8 cellular contexts compared by ENCODE assay signal in the genomic region with DNA sequence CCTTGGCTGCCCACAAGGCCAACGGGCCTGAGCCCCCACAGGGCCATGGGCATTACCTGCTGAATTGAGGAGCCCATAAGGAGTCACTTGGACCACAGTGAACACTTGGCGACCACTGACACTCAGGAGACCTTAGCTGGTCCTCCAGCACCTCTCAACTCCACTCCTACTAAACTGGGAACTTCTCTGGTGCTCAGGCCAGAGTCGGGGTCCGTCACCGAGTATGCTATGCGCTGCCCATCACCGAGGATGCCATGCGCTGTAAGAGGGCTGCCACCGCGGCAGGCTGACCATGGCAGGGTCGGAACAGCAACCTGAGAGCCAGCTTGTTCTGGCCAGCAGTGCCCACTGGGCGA. TPM values are rescaled to one million over a fixed set of nuclear protein-coding genes. Genes with fewer than 3 reads are reported as not detected.
DNase-seq lines count a peak whose midpoint lies in the region; ATAC-seq, FAIRE-seq and TF ChIP-seq lines count a peak whose summit lies in the region.

No MANE protein-coding gene starts in this region.

- peaks cover 59% of the 10 kb centered on the region for H3K79me2 ChIP-seq in MM.1S (ENCODE audit: low read length)

- no peaks in the 10 kb centered on the region for H3K27me3 Mint-ChIP-seq in natural killer cell treated with Interleukin-12 subunit alpha and Interleukin-12 subunit beta and Interleukin-15 and Interleukin-18, amount 100 ng/mL, for 72 hours

- peak overlapping the region; percentile 100 for H3K9ac ChIP-seq in MM.1S (ENCODE audit: low read length)
- H3K9ac ChIP-seq in colonic mucosa (ENCODE audit: low read depth in 2 of 2, low read length in 2 of 2) = peak overlapping the region; percentile 94 to 100

- H3K4me1 ChIP-seq in MM.1S (ENCODE audit: low read length) (peaks cover 31% of the 10 kb centered on the region), colonic mucosa (peaks cover 49% of the 10 kb centered on the region)

- intact Hi-C loops in colonic mucosa (cut with DNase I) = no loop called here

- POLR2A ChIA-PET in BJ (lab: Charles Lee) = interaction anchor here (0.6 to 1.2 kb wide), 3 partner anchors 13 to 196 kb away, joined by 3 read pairs; no protein-coding TSS in a partner anchor
- POLR2A ChIA-PET in GM10248 (lab: Yijun Ruan, JAX) = interaction anchor here (0.5 to 2.2 kb wide), 15 partner anchors 9 to 197 kb away, joined by 3 to 27 read pairs (median 5); partner anchors contain the start of genes HNRNPH1, LTC4S and MAML1

- H3K27me3 ChIP-seq in BJ (ENCODE audit: control insufficient read depth, insufficient read depth, low read length) = no peaks in the 10 kb centered on the region
- H3K27me3 ChIP-seq in MM.1S (replicated peaks; ENCODE audit: insufficient read depth, low read length) = no peaks in the 10 kb centered on the region
- H3K27me3 ChIP-seq in colonic mucosa = no peaks in the 10 kb centered on the region

- peak overlapping the region; percentile 99 for H3K4me3 ChIP-seq in BJ (ENCODE audit: low read depth, low read length)
- H3K4me3 ChIP-seq in MM.1S (ENCODE audit: low read length) = peak overlapping the region; percentile 96
- peak overlapping the region; percentile 100 for H3K4me3 ChIP-seq in colonic mucosa

- CTCF ChIA-PET in BJ (lab: Yijun Ruan, JAX) (interaction anchor here (1.2 kb wide), 1 partner anchor 13 kb away, joined by 3 read pairs; no protein-coding TSS in a partner anchor), GM10248 (lab: Yijun Ruan, JAX) (interaction anchor here (2.3 kb wide), 1 partner anchor 18 kb away, joined by 13 read pairs; no protein-coding TSS in a partner anchor)

- H3K4me3 Mint-ChIP-seq in natural killer cell treated with Interleukin-12 subunit alpha and Interleukin-12 subunit beta and Interleukin-15 and Interleukin-18, amount 100 ng/mL, for 72 hours = peak overlapping the region; percentile 74

- DNase-seq in BJ (ENCODE audit: low read depth) (no peak), MM.1S (no peak), colonic mucosa (no peak), NCI-H1694 (lab: John Stamatoyannopoulos, UW) (no peak), D721Med (ENCODE audit: insufficient read length, low spot score) (no peak), GM10248 (ENCODE audit: extremely low spot score) (no peak), NOMO-1 treated with dmso at 0.1 percent for 144 hours (lab: John Stamatoyannopoulos, UW; ENCODE audit: unreplicated experiment) (no peak)
- DNase-seq in natural killer cell treated with Interleukin-12 subunit alpha and Interleukin-12 subunit beta and Interleukin-15 and Interleukin-18, amount 100 ng/mL, for 72 hours (ENCODE audit: low spot score) = no peak

- H3F3A ChIP-seq in MM.1S (ENCODE audit: insufficient read depth, low read length) = peaks cover 29% of the 10 kb centered on the region

- no peaks in the 10 kb centered on the region for H3K9me2 ChIP-seq in MM.1S (replicated peaks; ENCODE audit: insufficient read depth, low read length)

- peak overlapping the region; percentile 60; the same call in 1 of the 2 replicates for H2AFZ ChIP-seq in MM.1S (ENCODE audit: low read length)

- FAIRE-seq in D721Med (lab: Jason Lieb, UNC) = no peak

- H3K9me3 ChIP-seq in MM.1S (replicated peaks; ENCODE audit: insufficient read depth, low read length) (no peaks in the 10 kb centered on the region), colonic mucosa (no peaks in the 10 kb centered on the region)

- H3K9me3 Mint-ChIP-seq in natural killer cell treated with Interleukin-12 subunit alpha and Interleukin-12 subunit beta and Interleukin-15 and Interleukin-18, amount 100 ng/mL, for 72 hours = no peaks in the 10 kb centered on the region

- peaks cover 25% of the 10 kb centered on the region for H4K20me1 ChIP-seq in MM.1S (ENCODE audit: insufficient read depth, low read length)

- H3K36me3 Mint-ChIP-seq in natural killer cell treated with Interleukin-12 subunit alpha and Interleukin-12 subunit beta and Interleukin-15 and Interleukin-18, amount 100 ng/mL, for 72 hours = peaks cover 13% of the 10 kb centered on the region

- peaks cover 27% of the 10 kb centered on the region for H3K36me3 ChIP-seq in BJ (ENCODE audit: control insufficient read depth, insufficient read depth, low read length)
- H3K36me3 ChIP-seq in MM.1S (replicated peaks; ENCODE audit: insufficient read depth, low read length) = peaks cover 9% of the 10 kb centered on the region; the same call in 1 of the 2 replicates
- H3K36me3 ChIP-seq in colonic mucosa = peaks cover 10% of the 10 kb centered on the region

- H3K4me2 ChIP-seq in MM.1S (ENCODE audit: low read depth, low read length) = peak overlapping the region; percentile 96

- ATAC-seq in natural killer cell treated with Interleukin-12 subunit alpha and Interleukin-12 subunit beta and Interleukin-15 and Interleukin-18, amount 100 ng/mL, for 72 hours = no peak

- peak overlapping the region; percentile 87 to 96 for H3K27ac Mint-ChIP-seq in natural killer cell treated with Interleukin-12 subunit alpha and Interleukin-12 subunit beta and Interleukin-15 and Interleukin-18, amount 100 ng/mL, for 72 hours

- peak overlapping the region; percentile 98 for H3K27ac ChIP-seq in MM.1S (ENCODE audit: low read length)
- peak overlapping the region; percentile 100 for H3K27ac ChIP-seq in colonic mucosa

- no peak for TF ChIP-seq CTCF in BJ (IDR thresholded peaks at IDR 0.05; ENCODE audit: insufficient read depth, low read depth, low read length)
- no peak for TF ChIP-seq CTCF in MM.1S (IDR thresholded peaks at IDR 0.05; ENCODE audit: low read length)
- TF ChIP-seq CTCF in colonic mucosa (IDR thresholded peaks at IDR 0.05) = no peak
- no peak for TF ChIP-seq CTCF in D721Med (IDR thresholded peaks at IDR 0.05; ENCODE audit: insufficient read depth, missing control alignments)
- no peak for TF ChIP-seq CTCF in GM10248 (IDR thresholded peaks at IDR 0.05; ENCODE audit: control extremely low read depth, extremely low read depth, low read depth, missing control alignments)

- peaks cover 45 to 51% of the 10 kb centered on the region in 2 donors for H3K4me1 Mint-ChIP-seq in natural killer cell treated with Interleukin-12 subunit alpha and Interleukin-12 subunit beta and Interleukin-15 and Interleukin-18, amount 100 ng/mL, for 72 hours (ENCODE audit: low read depth in 2 of 2)

RNA-seq across cellular contexts. Expression of gene SQSTM1, which starts 0.6 kb away (rescaled TPM):
- 307 and 361 TPM in 2 replicates for polyA plus RNA-seq in BJ (2011; rRNA removed)
- 103 and 140 TPM in 2 replicates for polyA minus RNA-seq in BJ (2011; rRNA and poly(A)+ RNA removed)
- 100 to 1,000 TPM; 262 to 388 TPM for total RNA-seq in colonic mucosa
- total RNA-seq in natural killer cell treated with Interleukin-12 subunit alpha and Interleukin-12 subunit beta and Interleukin-15 and Interleukin-18, amount 100 ng/mL, for 72 hours = 100 to 1,000 TPM; 218 to 332 TPM

RNA-seq across cellular contexts. Expression of gene MGAT4B, which starts 13.4 kb away (rescaled TPM):
- 91.7 and 131 TPM in 2 replicates for polyA plus RNA-seq in BJ (2011; rRNA removed)
- 96.3 and 122 TPM in 2 replicates for polyA minus RNA-seq in BJ (2011; rRNA and poly(A)+ RNA removed)
- 100 to 1,000 TPM; 332 to 540 TPM for total RNA-seq in colonic mucosa
- 100 to 1,000 TPM in 1 of 2 donors, 10 to 100 TPM in 1; 73.2 to 105 TPM for total RNA-seq in natural killer cell treated with Interleukin-12 subunit alpha and Interleukin-12 subunit beta and Interleukin-15 and Interleukin-18, amount 100 ng/mL, for 72 hours

RNA-seq across cellular contexts. Expression of gene LTC4S, which starts 26.3 kb away (rescaled TPM):
- 0.49 and 0.88 TPM in 2 replicates for polyA plus RNA-seq in BJ (2011; rRNA removed)
- 0.33 TPM in 1 of 2 replicates, not detected in the other for polyA minus RNA-seq in BJ (2011; rRNA and poly(A)+ RNA removed)
- total RNA-seq in colonic mucosa = 1 to 10 TPM; 5.3 to 5.4 TPM
- 1 to 10 TPM; 2.9 to 4.0 TPM for total RNA-seq in natural killer cell treated with Interleukin-12 subunit alpha and Interleukin-12 subunit beta and Interleukin-15 and Interleukin-18, amount 100 ng/mL, for 72 hours

RNA-seq across cellular contexts. Expression of gene MRNIP, which starts 38.5 kb away (rescaled TPM):
- 12.6 and 14.1 TPM in 2 replicates for polyA plus RNA-seq in BJ (2011; rRNA removed)
- polyA minus RNA-seq in BJ (2011; rRNA and poly(A)+ RNA removed) = 3.7 and 9.5 TPM in 2 replicates
- total RNA-seq in colonic mucosa = 10 to 100 TPM in 1 of 2 donors, 1 to 10 TPM in 1; 8.6 to 17.5 TPM
- total RNA-seq in natural killer cell treated with Interleukin-12 subunit alpha and Interleukin-12 subunit beta and Interleukin-15 and Interleukin-18, amount 100 ng/mL, for 72 hours = 10 to 100 TPM; 15.9 to 25.2 TPM
